In genomic region chr11:20909995-20910726, GRCh38 we compare ENCODE assay signal across 20 cellular contexts.
DNase-seq lines count a peak whose midpoint lies in the region; ATAC-seq and TF ChIP-seq lines count a peak whose summit lies in the region.
"Had no signal": no experiment of that assay in that cellular context is flagged by ENCODE, and none has a peak within 500 bp of the region (broad histone marks: within the 10 kb centered on the region; RNA-seq: fewer than 3 reads in every experiment).

No MANE protein-coding gene starts in this region.

- H3K27me3 Mint-ChIP-seq in nephron progenitor cell (ENCODE audit: low read depth, poor library complexity) = peaks cover 3% of the 10 kb centered on the region
- H3K27me3 Mint-ChIP-seq: CD4-positive, alpha-beta T cell; IgD-negative memory B cell had no signal

- H3K4me3 ChIP-seq in BLaER1 (no peak overlapping the region), Peyer's patch (no peak overlapping the region)
- H3K4me3 ChIP-seq: HAP-1, MG63, SK-N-MC had no signal

- H3K9me3 Mint-ChIP-seq in nephron progenitor cell = no peaks in the 10 kb centered on the region

- no peaks in the 10 kb centered on the region for H4K20me1 ChIP-seq in BLaER1

- H3K27ac ChIP-seq in BLaER1 (peak overlapping the region; percentile 23; the same call in 1 of the 2 replicates), Peyer's patch (no peak overlapping the region)
- H3K27ac ChIP-seq: SK-N-MC had no signal

- H3K27ac Mint-ChIP-seq in nephron progenitor cell = no peak overlapping the region
- H3K27ac Mint-ChIP-seq: CD4-positive, alpha-beta T cell; IgD-negative memory B cell had no signal

- H3K27me3 ChIP-seq in BLaER1 (no peaks in the 10 kb centered on the region), Peyer's patch (no peaks in the 10 kb centered on the region)
- H3K27me3 ChIP-seq: MG63 had no signal

- TF ChIP-seq CTCF in nephron progenitor cell (IDR thresholded peaks at IDR 0.05) (no peak), Peyer's patch (IDR thresholded peaks at IDR 0.05) (no peak)

- no peak overlapping the region for H3K9ac ChIP-seq in BLaER1

- DNase-seq in COLO668 (lab: John Stamatoyannopoulos, UW; ENCODE audit: unreplicated experiment) (peak; percentile 9), NCI-H446 (lab: John Stamatoyannopoulos, UW) (peak; percentile 30 to 37), nephron progenitor cell (peak; percentile 8), erythroblast (lab: John Stamatoyannopoulos, UW) (no peak), Peyer's patch (no peak)
- DNase-seq: Calu3; CD4-positive, alpha-beta T cell; Kasumi-1; MG63; NCI-H1048; NCI-H1436; NCI-H2029 treated with DMSO at 0.1 percent for 48 hours; NCI-H524 treated with DMSO at 0.1 percent for 48 hours; NK-92 treated with Interleukin-12 subunit alpha and Interleukin-12 subunit beta, amount 100 ng/mL, for 24 hours; SHP77 had no signal

- ATAC-seq in GM21529 (IDR thresholded peaks at IDR 0.05; ENCODE audit: unreplicated experiment) = no peak

- no peaks in the 10 kb centered on the region for H3K36me3 ChIP-seq in BLaER1
- no peaks in the 10 kb centered on the region for H3K36me3 ChIP-seq in Peyer's patch
- H3K36me3 ChIP-seq: HAP-1, MG63 had no signal

- H3K4me1 ChIP-seq in BLaER1 (peaks cover 15% of the 10 kb centered on the region), Peyer's patch (no peaks in the 10 kb centered on the region)

- H3K4me2 ChIP-seq in BLaER1 = peak overlapping the region; percentile 64

- H3K36me3 Mint-ChIP-seq in nephron progenitor cell (ENCODE audit: low read depth) = no peaks in the 10 kb centered on the region
- H3K36me3 Mint-ChIP-seq: IgD-negative memory B cell had no signal

- no peaks in the 10 kb centered on the region for H3K4me1 Mint-ChIP-seq in nephron progenitor cell
- H3K4me1 Mint-ChIP-seq: IgD-negative memory B cell had no signal

- no peak overlapping the region for H3K4me3 Mint-ChIP-seq in nephron progenitor cell
- H3K4me3 Mint-ChIP-seq: CD4-positive, alpha-beta T cell; IgD-negative memory B cell had no signal

- TF ChIP-seq POLR2A in erythroblast (IDR thresholded peaks at IDR 0.05; ENCODE audit: low read length) = no peak
- no peak for TF ChIP-seq POLR2A in Peyer's patch (IDR thresholded peaks at IDR 0.05)

- no peaks in the 10 kb centered on the region for H3K9me3 ChIP-seq in BLaER1
- H3K9me3 ChIP-seq in Peyer's patch = no peaks in the 10 kb centered on the region
- H3K9me3 ChIP-seq: HAP-1, MG63 had no signal

Comparison
In these comparisons a context has a peak if more than half of its experiments do, and no peak if none do; other contexts are left out.
1. DNase-seq: peak in COLO668 (single experiment), NCI-H446 (2 of 2) and nephron progenitor cell (single experiment); none in erythroblast (0 of 2) and Peyer's patch (0 of 3).